ENCODE assay signal across 8 cellular contexts in the genomic region with DNA sequence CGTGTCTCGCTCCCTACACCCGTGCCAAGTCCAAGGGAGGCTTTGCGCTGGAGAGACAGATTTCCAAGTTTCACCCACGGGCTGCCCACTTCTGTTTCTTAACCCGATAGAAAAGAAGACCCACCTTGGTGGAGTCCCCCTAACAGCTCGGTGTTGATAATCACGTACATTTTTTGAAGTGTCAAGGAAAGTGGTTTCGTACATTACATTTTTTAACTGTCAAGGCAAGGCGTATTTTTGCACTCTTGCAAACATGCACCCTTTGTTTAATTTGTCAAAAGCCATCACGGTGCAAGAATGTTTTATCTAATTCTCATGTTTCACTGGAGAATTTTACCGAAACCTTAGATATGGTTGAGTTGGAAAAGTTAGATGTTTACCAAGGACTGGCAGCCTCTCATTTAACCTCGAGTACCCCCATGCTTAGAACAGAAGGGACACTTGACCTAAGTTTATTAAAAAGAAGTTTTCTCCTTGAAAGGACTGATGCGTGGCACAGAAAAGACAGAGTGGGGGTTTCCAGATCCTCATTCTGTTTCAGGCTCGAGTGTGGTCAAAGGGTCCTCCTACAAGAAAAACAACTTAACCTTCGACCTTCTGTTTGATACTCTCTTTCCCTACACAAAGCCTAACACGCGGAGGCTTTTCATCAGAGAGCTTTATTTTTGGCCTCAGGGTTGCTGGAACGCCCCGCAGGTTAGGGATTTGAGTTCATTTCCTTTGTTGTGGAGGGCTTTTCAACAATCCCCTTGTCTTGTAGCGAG. TPM values are rescaled to one million over a fixed set of nuclear protein-coding genes. Genes with fewer than 3 reads are reported as not detected.
DNase-seq lines count a peak whose midpoint lies in the region; ATAC-seq and FAIRE-seq lines count a peak whose summit lies in the region.

No MANE protein-coding gene starts in this region.

- DNase-seq in activated CD4-positive, alpha-beta T cell treated with anti-CD3 and anti-CD28 coated beads, Interleukin-2, amount 50 U/mL, for 48 hours: peak; percentile 1 to 14
- DNase-seq in activated CD4-positive, alpha-beta T cell treated with anti-CD3 and anti-CD28 coated beads for 1 hour: no peak
- DNase-seq in activated naive CD8-positive, alpha-beta T cell treated with anti-CD3 and anti-CD28 coated beads, Interleukin-2, amount 10 ng/mL, durations not matched to agents 7 days and 5 days: no peak
- peak; percentile 75 for DNase-seq in islet precursor cell
- DNase-seq in superior temporal gyrus (ENCODE audit: extremely low spot score): peak; percentile 77
- DNase-seq in NAMALWA (ENCODE audit: low spot score): no peak
- no peak for DNase-seq in GM19239 (ENCODE audit: insufficient read length, low spot score)

- H3K9me3 Mint-ChIP-seq in activated naive CD8-positive, alpha-beta T cell treated with anti-CD3 and anti-CD28 coated beads, Interleukin-2, amount 10 ng/mL, durations not matched to agents 7 days and 5 days: no peaks in the 10 kb centered on the region

- H3K4me1 Mint-ChIP-seq in activated naive CD8-positive, alpha-beta T cell treated with anti-CD3 and anti-CD28 coated beads, Interleukin-2, amount 10 ng/mL, durations not matched to agents 7 days and 5 days: peaks cover 15% of the 10 kb centered on the region

- H3K4me3 Mint-ChIP-seq in activated naive CD8-positive, alpha-beta T cell treated with anti-CD3 and anti-CD28 coated beads, Interleukin-2, amount 10 ng/mL, durations not matched to agents 7 days and 5 days: peak overlapping the region; percentile 48

- POLR2A ChIA-PET in activated naive CD8-positive, alpha-beta T cell treated with anti-CD3 and anti-CD28 coated beads, Interleukin-2, amount 10 ng/mL, durations not matched to agents 7 days and 5 days (lab: Charles Lee): no interaction called here

- no peak overlapping the region for H3K27ac Mint-ChIP-seq in activated naive CD8-positive, alpha-beta T cell treated with anti-CD3 and anti-CD28 coated beads, Interleukin-2, amount 10 ng/mL, durations not matched to agents 7 days and 5 days

- peaks cover 67% of the 10 kb centered on the region for H3K27me3 Mint-ChIP-seq in activated naive CD8-positive, alpha-beta T cell treated with anti-CD3 and anti-CD28 coated beads, Interleukin-2, amount 10 ng/mL, durations not matched to agents 7 days and 5 days

- no peaks in the 10 kb centered on the region for H3K36me3 Mint-ChIP-seq in activated naive CD8-positive, alpha-beta T cell treated with anti-CD3 and anti-CD28 coated beads, Interleukin-2, amount 10 ng/mL, durations not matched to agents 7 days and 5 days

- no peak for FAIRE-seq in GM19239 (lab: Jason Lieb, UNC)

- no peak for ATAC-seq in activated naive CD8-positive, alpha-beta T cell treated with anti-CD3 and anti-CD28 coated beads, Interleukin-2, amount 10 ng/mL, durations not matched to agents 7 days and 5 days (ENCODE audit: low read depth)
- ATAC-seq in GM18870 (IDR thresholded peaks at IDR 0.05; ENCODE audit: unreplicated experiment): no peak

RNA-seq across cellular contexts. Expression of gene GXYLT2, which starts 0.9 kb away (rescaled TPM):
- not detected for total RNA-seq in activated naive CD8-positive, alpha-beta T cell treated with anti-CD3 and anti-CD28 coated beads, Interleukin-2, amount 10 ng/mL, durations not matched to agents 7 days and 5 days

RNA-seq across cellular contexts. Expression of gene SHQ1, which starts 40.5 kb away (rescaled TPM):
- 10 to 100 TPM; 22.2 to 22.8 TPM for total RNA-seq in activated naive CD8-positive, alpha-beta T cell treated with anti-CD3 and anti-CD28 coated beads, Interleukin-2, amount 10 ng/mL, durations not matched to agents 7 days and 5 days

Comparison
In these comparisons a context has a peak if more than half of its experiments do, and no peak if none do; other contexts are left out.
1. DNase-seq: peak in activated CD4-positive, alpha-beta T cell treated with anti-CD3 and anti-CD28 coated beads, Interleukin-2, amount 50 U/mL, for 48 hours (2 of 2), islet precursor cell (single experiment) and superior temporal gyrus (single experiment); none in activated CD4-positive, alpha-beta T cell treated with anti-CD3 and anti-CD28 coated beads for 1 hour (single experiment), activated naive CD8-positive, alpha-beta T cell treated with anti-CD3 and anti-CD28 coated beads, Interleukin-2, amount 10 ng/mL, durations not matched to agents 7 days and 5 days (single experiment), NAMALWA (single experiment) and GM19239 (single experiment).